In genomic region chr1:169974067-169974466, GRCh38 we compare ENCODE assay signal across 22 cellular contexts.
"Had no signal": no experiment of that assay in that cellular context is flagged by ENCODE, and none has a peak within 500 bp of the region (broad histone marks: within the 10 kb centered on the region; RNA-seq: fewer than 3 reads in every experiment).

No MANE protein-coding gene starts in this region.

- H3K9me3 ChIP-seq: left ventricle myocardium inferior, neutrophil, right atrium auricular region, right lobe of liver, tibial nerve, uterus had no signal

- H2AFZ ChIP-seq: neural progenitor cell had no signal

- H3K4me1 ChIP-seq: left ventricle myocardium inferior, neural progenitor cell, right atrium auricular region, right lobe of liver, tibial nerve, uterus had no signal

- DNase-seq: left ventricle myocardium inferior; mesendoderm; naive B cell; natural killer cell; nephron progenitor cell; occipital lobe; right lobe of liver; stimulated activated CD4-positive, alpha-beta T cell treated with anti-CD3 and anti-CD28 coated beads, Interleukin-1b, Interleukin-23, amount 100 ng/mL, for 48 hours; stimulated activated CD4-positive, alpha-beta T cell treated with anti-CD3 and anti-CD28 coated beads, Interleukin-2, amount 100 ng/mL, for 48 hours; stimulated activated CD4-positive, alpha-beta T cell treated with anti-CD3 and anti-CD28 coated beads, Interleukin-4, amount 100 ng/mL, for 4 hours; stimulated activated CD8-positive, alpha-beta memory T cell treated with anti-CD3 and anti-CD28 coated beads, Interleukin-4, amount 100 ng/mL, for 48 hours; stimulated activated naive CD4-positive, alpha-beta T cell treated with Interleukin-2 at 50 U/mL for 16 hours; stimulated activated naive CD8-positive, alpha-beta T cell treated with anti-CD3 and anti-CD28 coated beads, Interleukin-15, amount 100 ng/mL, for 72 hours; substantia nigra; uterus had no signal

- H3K36me3 ChIP-seq: neural progenitor cell, neutrophil, right lobe of liver, uterus had no signal

- H3K9ac ChIP-seq: neural progenitor cell had no signal

- H3K4me3 ChIP-seq: left ventricle myocardium inferior, lung, neural progenitor cell, right atrium auricular region, right lobe of liver, smooth muscle cell, tibial nerve, uterus had no signal

- H3K27ac ChIP-seq: left ventricle myocardium inferior, neural progenitor cell, neutrophil, right atrium auricular region, right lobe of liver, tibial nerve, uterus had no signal

- H3K4me2 ChIP-seq: neural progenitor cell, smooth muscle cell had no signal

- ATAC-seq: natural killer cell; right lobe of liver; stimulated activated memory B cell treated with anti-CD40 and anti-IgM and Interleukin-4, amounts not matched to agents 10 μg/mL and 1 μg/mL and 100 μg/mL, for 72 hours; stimulated activated naive CD8-positive, alpha-beta T cell treated with anti-CD3 and anti-CD28 coated beads, Interleukin-15, amount 100 ng/mL, for 72 hours had no signal

- H3K27me3 ChIP-seq: neural progenitor cell, neutrophil, right atrium auricular region, right lobe of liver, tibial nerve, uterus had no signal
